Comparison of ENCODE assay signal across 21 cellular contexts in the genomic region with DNA sequence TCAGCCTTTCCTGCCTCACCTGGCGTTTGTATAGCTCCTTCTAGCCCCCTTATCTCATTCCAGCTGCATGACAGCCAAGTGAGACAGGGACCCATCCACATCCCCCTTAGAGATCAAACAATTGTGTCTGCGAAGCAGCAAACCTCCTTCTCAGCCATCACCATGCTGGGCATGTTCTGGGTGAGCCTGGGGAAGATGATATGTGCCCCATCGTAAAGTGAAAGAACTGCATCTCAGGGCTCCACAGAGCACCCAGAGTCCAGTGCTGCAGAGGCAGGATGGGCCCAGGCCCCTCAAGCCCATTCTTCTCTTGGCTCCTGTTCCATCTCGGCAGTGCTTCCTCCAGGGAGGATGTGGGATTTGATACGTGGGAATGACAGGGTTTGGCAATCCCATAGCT. TPM values are rescaled to one million over a fixed set of nuclear protein-coding genes. Genes with fewer than 3 reads are reported as not detected.
DNase-seq lines count a peak whose midpoint lies in the region; ATAC-seq, FAIRE-seq and TF ChIP-seq lines count a peak whose summit lies in the region.
"Had no signal": no experiment of that assay in that cellular context is flagged by ENCODE, and none has a peak within 500 bp of the region (broad histone marks: within the 10 kb centered on the region; RNA-seq: fewer than 3 reads in every experiment).

No MANE protein-coding gene starts in this region.

- no peak overlapping the region for H3K14ac ChIP-seq in H1 (ENCODE audit: insufficient read length)

- H4K20me1 ChIP-seq in OCI-LY3 (ENCODE audit: insufficient read depth, low read length) (peaks cover 19% of the 10 kb centered on the region), H1 (replicated peaks in 1 of 2; ENCODE audit: control insufficient read depth in 1 of 2, insufficient read depth in 2 of 2, low read length in 2 of 2) (no peaks in the 10 kb centered on the region)

- H3K9me3 ChIP-seq in OCI-LY3 (ENCODE audit: insufficient read depth, low read length) (no peaks in the 10 kb centered on the region), H1 (ENCODE audit: insufficient read depth in 2 of 2, low read depth in 1 of 2, low read length in 1 of 2) (no peaks in the 10 kb centered on the region), vagina (no peaks in the 10 kb centered on the region)
- H3K9me3 ChIP-seq: adrenal gland, left ventricle myocardium inferior, pancreas, uterus had no signal

- no peak overlapping the region for H3K56ac ChIP-seq in H1 (replicated peaks; ENCODE audit: insufficient read length, low read depth, low read length)

- H2AK5ac ChIP-seq in H1 (ENCODE audit: low read depth, low read length) = no peak overlapping the region

- no peaks in the 10 kb centered on the region for H3K27me3 Mint-ChIP-seq in activated naive CD4-positive, alpha-beta T cell treated with anti-CD3 and anti-CD28 coated beads, Interleukin-2, amount 50 U/mL, for 24 hours
- H3K27me3 Mint-ChIP-seq in activated naive CD4-positive, alpha-beta T cell treated with anti-CD3 and anti-CD28 coated beads for 36 hours (ENCODE audit: low read depth) = no peaks in the 10 kb centered on the region
- H3K27me3 Mint-ChIP-seq in stimulated activated naive CD8-positive, alpha-beta T cell treated with anti-CD3 and anti-CD28 coated beads, Interleukin-15, amount 100 ng/mL, for 72 hours = no peaks in the 10 kb centered on the region

- H2BK12ac ChIP-seq in H1 (ENCODE audit: low read depth, low read length) = no peak overlapping the region

- H3K4me3 Mint-ChIP-seq in activated naive CD4-positive, alpha-beta T cell treated with anti-CD3 and anti-CD28 coated beads, Interleukin-2, amount 50 U/mL, for 24 hours = no peak overlapping the region
- H3K4me3 Mint-ChIP-seq in activated naive CD4-positive, alpha-beta T cell treated with anti-CD3 and anti-CD28 coated beads for 36 hours = no peak overlapping the region
- peak overlapping the region; percentile 16 to 18 for H3K4me3 Mint-ChIP-seq in stimulated activated naive CD8-positive, alpha-beta T cell treated with anti-CD3 and anti-CD28 coated beads, Interleukin-15, amount 100 ng/mL, for 72 hours

- TF ChIP-seq RAD21 in H1 (IDR thresholded peaks at IDR 0.05 in 1 of 2, conservative IDR thresholded peaks at IDR 0.05 in 1 of 2; ENCODE audit: low read depth in 2 of 2, low read length in 2 of 2) = no peak

- ATAC-seq in stimulated activated naive CD8-positive, alpha-beta T cell treated with anti-CD3 and anti-CD28 coated beads, Interleukin-15, amount 100 ng/mL, for 72 hours = peak; percentile 41
- ATAC-seq: GM12878, pancreas, sciatic nerve had no signal

- H3K36me3 Mint-ChIP-seq in activated naive CD4-positive, alpha-beta T cell treated with anti-CD3 and anti-CD28 coated beads, Interleukin-2, amount 50 U/mL, for 24 hours = peaks cover 14% of the 10 kb centered on the region
- peaks cover 19% of the 10 kb centered on the region for H3K36me3 Mint-ChIP-seq in activated naive CD4-positive, alpha-beta T cell treated with anti-CD3 and anti-CD28 coated beads for 36 hours (ENCODE audit: low read depth)

- peak overlapping the region; percentile 6 for H3K4me2 ChIP-seq in OCI-LY3 (ENCODE audit: low read length)
- no peak overlapping the region for H3K4me2 ChIP-seq in H1 (ENCODE audit: insufficient read depth in 1 of 2, low read depth in 2 of 2, low read length in 2 of 2)

- TF ChIP-seq CTCF in OCI-LY3 (IDR thresholded peaks at IDR 0.05; ENCODE audit: low read depth, low read length) = no peak
- TF ChIP-seq CTCF in H1 (IDR thresholded peaks at IDR 0.05; ENCODE audit: control extremely low read depth in 1 of 3, insufficient read depth in 1 of 3, low read depth in 1 of 3, low read length in 3 of 3) = no peak
- no peak for TF ChIP-seq CTCF in vagina (IDR thresholded peaks at IDR 0.05)

- H3K9ac ChIP-seq in OCI-LY3 (ENCODE audit: low read length) = no peak overlapping the region
- H3K9ac ChIP-seq in H1 (replicated peaks in 1 of 4; ENCODE audit: extremely low read depth in 1 of 4, low read depth in 3 of 4, low read length in 3 of 4) = no peak overlapping the region

- POLR2A ChIA-PET in H1 (lab: Charles Lee; ENCODE audit: partially characterized antibody) = no interaction called here

- no peak overlapping the region for H4K5ac ChIP-seq in H1 (ENCODE audit: insufficient read length, low read depth, low read length)

- intact Hi-C loops in activated naive CD4-positive, alpha-beta T cell treated with anti-CD3 and anti-CD28 coated beads for 36 hours (cut with micrococcal nuclease) = no loop called here
- intact Hi-C loops in vagina (cut with DNase I) = no loop called here

- CTCF ChIA-PET in activated naive CD4-positive, alpha-beta T cell treated with anti-CD3 and anti-CD28 coated beads for 36 hours (lab: Charles Lee) = interaction anchor here (0.7 to 2.1 kb wide), 4 partner anchors 9 to 180 kb away, joined by 4 to 6 read pairs (median 6); no protein-coding TSS in a partner anchor
- CTCF ChIA-PET in H1 (lab: Charles Lee; ENCODE audit: partially characterized antibody) = interaction anchor here (0.9 to 6.9 kb wide), 5 partner anchors 11 to 289 kb away, joined by 3 to 50 read pairs (median 4); no protein-coding TSS in a partner anchor

- no peak overlapping the region for H4K8ac ChIP-seq in H1 (ENCODE audit: extremely low read depth, insufficient read depth, low read length)

- H3K18ac ChIP-seq in H1 (ENCODE audit: extremely low read depth, low read length) = no peak overlapping the region

- H3K79me1 ChIP-seq in H1 (ENCODE audit: low read depth, low read length) = no peaks in the 10 kb centered on the region; the same call in 1 of the 2 replicates

- FAIRE-seq in H1 (lab: Jason Lieb, UNC) = no peak
- FAIRE-seq: D721Med, GM12878, pancreas had no signal

- H2BK5ac ChIP-seq in H1 (ENCODE audit: low read depth, low read length) = no peak overlapping the region

- peaks cover 84% of the 10 kb centered on the region for H3K4me1 Mint-ChIP-seq in activated naive CD4-positive, alpha-beta T cell treated with anti-CD3 and anti-CD28 coated beads, Interleukin-2, amount 50 U/mL, for 24 hours
- peaks cover 75% of the 10 kb centered on the region for H3K4me1 Mint-ChIP-seq in activated naive CD4-positive, alpha-beta T cell treated with anti-CD3 and anti-CD28 coated beads for 36 hours (ENCODE audit: low read depth)
- peaks cover 98% of the 10 kb centered on the region for H3K4me1 Mint-ChIP-seq in stimulated activated naive CD8-positive, alpha-beta T cell treated with anti-CD3 and anti-CD28 coated beads, Interleukin-15, amount 100 ng/mL, for 72 hours

- H3K27me3 ChIP-seq in OCI-LY3 (ENCODE audit: low read depth, low read length) (no peaks in the 10 kb centered on the region), H1 (replicated peaks in 1 of 4; ENCODE audit: control insufficient read depth in 3 of 4, extremely low read depth in 1 of 4, insufficient read depth in 3 of 4, low read length in 3 of 4) (no peaks in the 10 kb centered on the region; a peak in 1 of 7 replicates), vagina (no peaks in the 10 kb centered on the region)
- H3K27me3 ChIP-seq: adrenal gland, pancreas, uterus had no signal

- H4K91ac ChIP-seq in H1 (replicated peaks; ENCODE audit: insufficient read length, low read length) = no peak overlapping the region

- H2AFZ ChIP-seq in OCI-LY3 (ENCODE audit: low read depth, low read length) (no peak overlapping the region), H1 (ENCODE audit: low read length) (no peak overlapping the region)

- no peak for DNase-seq in activated naive CD4-positive, alpha-beta T cell treated with anti-CD3 and anti-CD28 coated beads for 36 hours
- no peak for DNase-seq in H1 (ENCODE audit: low read depth in 1 of 2, low spot score in 2 of 2)
- no peak for DNase-seq in stimulated activated naive CD8-positive, alpha-beta T cell treated with anti-CD3 and anti-CD28 coated beads, Interleukin-15, amount 100 ng/mL, for 72 hours
- DNase-seq in cortex of kidney (lab: John Stamatoyannopoulos, UW) = no peak
- no peak for DNase-seq in DMS53 (lab: John Stamatoyannopoulos, UW)
- DNase-seq in vagina (ENCODE audit: extremely low spot score in 2 of 2) = no peak
- DNase-seq: adrenal gland; GF-D8; left ventricle myocardium inferior; NCI-H1105; NCI-H524; pancreas; SHP77; stimulated activated CD4-positive, alpha-beta T cell treated with anti-CD3 and anti-CD28 coated beads, Interleukin-1b, Interleukin-23, amount 100 ng/mL, for 48 hours; uterus; WERI-Rb-1 had no signal

- H2BK20ac ChIP-seq in H1 (ENCODE audit: low read length) = no peak overlapping the region

- H3K4me1 ChIP-seq in OCI-LY3 (ENCODE audit: low read length) = peaks cover 94% of the 10 kb centered on the region
- H3K4me1 ChIP-seq in H1 (replicated peaks in 1 of 4; ENCODE audit: control insufficient read depth in 3 of 4, insufficient read depth in 4 of 4, low read length in 3 of 4) = no peaks in the 10 kb centered on the region
- H3K4me1 ChIP-seq in vagina = no peaks in the 10 kb centered on the region
- H3K4me1 ChIP-seq: adrenal gland, left ventricle myocardium inferior, pancreas, uterus had no signal

- peak overlapping the region; percentile 31 for H3K27ac Mint-ChIP-seq in activated naive CD4-positive, alpha-beta T cell treated with anti-CD3 and anti-CD28 coated beads, Interleukin-2, amount 50 U/mL, for 24 hours
- H3K27ac Mint-ChIP-seq in activated naive CD4-positive, alpha-beta T cell treated with anti-CD3 and anti-CD28 coated beads for 36 hours = no peak overlapping the region
- peak overlapping the region; percentile 37 to 45 for H3K27ac Mint-ChIP-seq in stimulated activated naive CD8-positive, alpha-beta T cell treated with anti-CD3 and anti-CD28 coated beads, Interleukin-15, amount 100 ng/mL, for 72 hours

- WGBS in H1 (ENCODE audit: extremely low coverage in 1 of 2, insufficient coverage in 1 of 2, insufficient read length in 1 of 2, insufficient replicate concordance in 2 of 2, low coverage in 1 of 2, low lambda C conversion rate in 2 of 2, missing lambda C conversion rate in 1 of 2), 2 experiments = 88% methylated on average over 5 of the region's 5 CpGs; no CpG with 5 or more reads in 1 of the 2 experiments

- H3K79me2 ChIP-seq in OCI-LY3 (ENCODE audit: low read length) (peaks cover 20% of the 10 kb centered on the region; the same call in 1 of the 2 replicates), H1 (ENCODE audit: control insufficient read depth in 1 of 2, insufficient read depth in 2 of 2, low read length in 2 of 2) (no peaks in the 10 kb centered on the region)

- H3K4me3 ChIP-seq in OCI-LY3 (ENCODE audit: low read length) = no peak overlapping the region
- H3K4me3 ChIP-seq in H1 (ENCODE audit: extremely low read depth in 1 of 4, insufficient read depth in 2 of 4, low read depth in 3 of 4, low read length in 4 of 4) = no peak overlapping the region
- H3K4me3 ChIP-seq in vagina = no peak overlapping the region
- H3K4me3 ChIP-seq: adrenal gland, GM12878, left ventricle myocardium inferior, pancreas, uterus had no signal

- H3K9me3 Mint-ChIP-seq in activated naive CD4-positive, alpha-beta T cell treated with anti-CD3 and anti-CD28 coated beads, Interleukin-2, amount 50 U/mL, for 24 hours = no peaks in the 10 kb centered on the region
- no peaks in the 10 kb centered on the region for H3K9me3 Mint-ChIP-seq in activated naive CD4-positive, alpha-beta T cell treated with anti-CD3 and anti-CD28 coated beads for 36 hours
- H3K9me3 Mint-ChIP-seq in stimulated activated naive CD8-positive, alpha-beta T cell treated with anti-CD3 and anti-CD28 coated beads, Interleukin-15, amount 100 ng/mL, for 72 hours = no peaks in the 10 kb centered on the region

- H2BK15ac ChIP-seq in H1 (ENCODE audit: low read length) = 0 out of 2 replicates have a peak overlapping the region, but pooled peaks have one; percentile 13

- H3K4ac ChIP-seq in H1 (replicated peaks; ENCODE audit: insufficient read length, low read depth, low read length) = no peak overlapping the region

- H3K27ac ChIP-seq in OCI-LY3 (ENCODE audit: low read length) (peak overlapping the region; percentile 15), H1 (ENCODE audit: low read depth, low read length) (no peak overlapping the region), vagina (no peak overlapping the region)
- H3K27ac ChIP-seq: adrenal gland, left ventricle myocardium inferior, pancreas, uterus, WERI-Rb-1 had no signal

- H3K23me2 ChIP-seq in H1 (ENCODE audit: low read depth, low read length) = no peaks in the 10 kb centered on the region

- H3K23ac ChIP-seq in H1 (ENCODE audit: insufficient read length) = no peak overlapping the region

- TF ChIP-seq POLR2A in H1 (IDR thresholded peaks at IDR 0.05; ENCODE audit: control extremely low read depth in 1 of 2, low read depth in 2 of 2, low read length in 2 of 2) (no peak), vagina (IDR thresholded peaks at IDR 0.05) (no peak)

- H3K36me3 ChIP-seq in OCI-LY3 (replicated peaks; ENCODE audit: low read depth, low read length) = peaks cover 29% of the 10 kb centered on the region
- H3K36me3 ChIP-seq in H1 (ENCODE audit: control insufficient read depth in 2 of 4, insufficient read depth in 4 of 4, low read length in 3 of 4) = no peaks in the 10 kb centered on the region
- H3K36me3 ChIP-seq in vagina = no peaks in the 10 kb centered on the region
- H3K36me3 ChIP-seq: adrenal gland, left ventricle myocardium inferior, pancreas, uterus, WERI-Rb-1 had no signal

- TF ChIP-seq EP300 in H1 (IDR thresholded peaks at IDR 0.05; ENCODE audit: borderline replicate concordance in 1 of 2, low read depth in 2 of 2, low read length in 2 of 2) = no peak

- no peak overlapping the region for H2BK120ac ChIP-seq in H1 (replicated peaks; ENCODE audit: low read depth, low read length)

RNA-seq across cellular contexts. Expression of gene FIGNL1, which starts 43.2 kb away (rescaled TPM):
- total RNA-seq in activated naive CD4-positive, alpha-beta T cell treated with anti-CD3 and anti-CD28 coated beads for 36 hours = 10 to 100 TPM; 43.7 to 44.4 TPM
- total RNA-seq in H1 (2021; fragmentation: NEBNext Ultra II Directional; extraction: Animal tissue kit (Norgen Biotek cat#: 25700)) = 9.9 and 11.8 TPM in 2 replicates
- polyA plus RNA-seq in H1 (2011; rRNA removed) = 3.4 and 6.5 TPM in 2 replicates
- 6.7 TPM for polyA plus RNA-seq in H1 (2011; cell fraction: cytosol; rRNA removed)
- polyA plus RNA-seq in H1 (2011; cell fraction: nucleus; rRNA removed) = 5.1 TPM
- polyA plus RNA-seq in H1 (2012, experiment 1 of 2) = 5.3 to 12.8 TPM (median 8.8 TPM) in 4 replicates
- 0.60 TPM for polyA plus RNA-seq in H1 (2012, experiment 2 of 2)
- polyA plus RNA-seq in H1 (2013, experiment 1 of 2) = 6.0 TPM
- polyA plus RNA-seq in H1 (2013, experiment 2 of 2) = 5.0 TPM
- 12.0 and 26.3 TPM in 2 replicates for polyA minus RNA-seq in H1 (2011; rRNA and poly(A)+ RNA removed)
- polyA minus RNA-seq in H1 (2011; cell fraction: cytosol; rRNA and poly(A)+ RNA removed) = 10.3 TPM
- 6.9 TPM for polyA minus RNA-seq in H1 (2011; cell fraction: nucleus; rRNA and poly(A)+ RNA removed)
- total RNA-seq in vagina = 7.9 TPM

Comparison
In these comparisons a context has a peak if more than half of its experiments do, and no peak if none do; other contexts are left out.
1. H3K4me3 Mint-ChIP-seq: peak in stimulated activated naive CD8-positive, alpha-beta T cell treated with anti-CD3 and anti-CD28 coated beads, Interleukin-15, amount 100 ng/mL, for 72 hours (2 of 2); none in activated naive CD4-positive, alpha-beta T cell treated with anti-CD3 and anti-CD28 coated beads, Interleukin-2, amount 50 U/mL, for 24 hours (single experiment) and activated naive CD4-positive, alpha-beta T cell treated with anti-CD3 and anti-CD28 coated beads for 36 hours (single experiment).